27 cellular contexts compared by ENCODE assay signal in the genomic region with DNA sequence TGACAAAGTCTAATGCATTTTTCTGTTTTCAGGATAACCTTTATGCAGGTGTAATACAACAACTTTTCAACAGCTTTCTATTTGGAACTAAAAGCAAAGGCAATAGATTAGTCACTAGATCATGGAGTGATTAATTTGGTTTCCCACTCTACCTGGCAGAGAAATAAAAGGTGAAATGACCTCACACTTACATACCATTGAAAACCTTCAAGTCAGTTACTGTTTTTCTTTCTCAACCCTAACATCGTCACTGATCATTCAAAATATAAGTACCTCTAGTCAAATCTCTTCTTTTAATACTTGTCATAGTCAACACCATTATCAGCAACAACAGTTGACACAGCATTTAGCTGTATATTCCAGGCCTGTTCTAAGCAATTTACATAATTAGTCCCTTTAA.
"Had no signal": no experiment of that assay in that cellular context is flagged by ENCODE, and none has a peak within 500 bp of the region (broad histone marks: within the 10 kb centered on the region; RNA-seq: fewer than 3 reads in every experiment).

No MANE protein-coding gene starts in this region.

- H3K4me3 ChIP-seq: hepatocyte, left ventricle myocardium inferior, lung, mucosa of descending colon, ovary, prostate gland, skin epidermis, suprapubic skin, thoracic aorta, tibial artery, upper lobe of right lung had no signal

- H3K36me3 ChIP-seq: ovary, prostate gland had no signal

- H3K4me2 ChIP-seq: hepatocyte had no signal

- H3K4me1 ChIP-seq: left ventricle myocardium inferior, prostate gland, suprapubic skin, tibial artery, upper lobe of right lung had no signal

- H3K27ac ChIP-seq: hepatocyte, left ventricle myocardium inferior, ovary, prostate gland, skin epidermis, suprapubic skin, thoracic aorta, tibial artery, upper lobe of right lung had no signal

- H3K4me3 Mint-ChIP-seq: memory B cell; naive thymus-derived CD4-positive, alpha-beta T cell; natural killer cell treated with Interleukin-12 subunit alpha and Interleukin-12 subunit beta and Interleukin-15 and Interleukin-18, amount 100 ng/mL, for 72 hours; stimulated activated naive CD8-positive, alpha-beta T cell treated with anti-CD3 and anti-CD28 coated beads, Interleukin-15, Interleukin-2, amounts not matched to agents 100 ng/mL and 50 ng/mL, for 24 hours had no signal

- H3K27me3 Mint-ChIP-seq: memory B cell; naive thymus-derived CD4-positive, alpha-beta T cell; stimulated activated naive CD8-positive, alpha-beta T cell treated with anti-CD3 and anti-CD28 coated beads, Interleukin-15, Interleukin-2, amounts not matched to agents 100 ng/mL and 50 ng/mL, for 24 hours had no signal

- H3K27me3 ChIP-seq: hepatocyte, ovary, suprapubic skin, tibial artery, upper lobe of right lung had no signal

- H3K9me3 Mint-ChIP-seq: memory B cell; natural killer cell treated with Interleukin-12 subunit alpha and Interleukin-12 subunit beta and Interleukin-15 and Interleukin-18, amount 100 ng/mL, for 72 hours; stimulated activated naive CD8-positive, alpha-beta T cell treated with anti-CD3 and anti-CD28 coated beads, Interleukin-15, Interleukin-2, amounts not matched to agents 100 ng/mL and 50 ng/mL, for 24 hours had no signal

- H3K9me3 ChIP-seq: left ventricle myocardium inferior, mucosa of descending colon, ovary, prostate gland, suprapubic skin, thoracic aorta, tibial artery, upper lobe of right lung had no signal

- ATAC-seq: mucosa of descending colon; naive thymus-derived CD4-positive, alpha-beta T cell; natural killer cell treated with Interleukin-12 subunit alpha and Interleukin-12 subunit beta and Interleukin-15 and Interleukin-18, amount 100 ng/mL, for 72 hours; right cardiac atrium; sciatic nerve; upper lobe of right lung had no signal

- FAIRE-seq: urothelium cell line had no signal

- DNase-seq: islet precursor cell; left ventricle myocardium inferior; midbrain; mucosa of descending colon; naive thymus-derived CD4-positive, alpha-beta T cell; ovary; retina; right cardiac atrium; stimulated activated CD4-positive, alpha-beta T cell treated with anti-CD3 and anti-CD28 coated beads, Interleukin-12 subunit alpha, Interleukin-12 subunit beta, amount 100 ng/mL, for 4 hours; stimulated activated CD4-positive, alpha-beta T cell treated with anti-CD3 and anti-CD28 coated beads, Interleukin-15, amount 100 ng/mL, for 24 hours; stimulated activated CD4-positive, alpha-beta T cell treated with anti-CD3 and anti-CD28 coated beads, Interleukin-2, amount 100 ng/mL, for 24 hours; stimulated activated CD4-positive, alpha-beta T cell treated with anti-CD3 and anti-CD28 coated beads, Interleukin-4, amount 100 ng/mL, for 1 hour; stimulated activated naive CD4-positive, alpha-beta T cell; tibial artery; trophoblast cell; upper lobe of right lung had no signal

- H3K27ac Mint-ChIP-seq: memory B cell; naive thymus-derived CD4-positive, alpha-beta T cell; natural killer cell treated with Interleukin-12 subunit alpha and Interleukin-12 subunit beta and Interleukin-15 and Interleukin-18, amount 100 ng/mL, for 72 hours; stimulated activated naive CD8-positive, alpha-beta T cell treated with anti-CD3 and anti-CD28 coated beads, Interleukin-15, Interleukin-2, amounts not matched to agents 100 ng/mL and 50 ng/mL, for 24 hours had no signal
